13 cellular contexts compared by ENCODE assay signal in genomic region chr11:36684840-36685800, GRCh38.
DNase-seq lines count a peak whose midpoint lies in the region; ATAC-seq, FAIRE-seq and TF ChIP-seq lines count a peak whose summit lies in the region.
"Had no signal": no experiment of that assay in that cellular context is flagged by ENCODE, and none has a peak within 500 bp of the region (broad histone marks: within the 10 kb centered on the region; RNA-seq: fewer than 3 reads in every experiment).

No MANE protein-coding gene starts in this region.

- 0 out of 2 replicates have a peak, but pooled peaks cover 1% of the 10 kb centered on the region for H3K9me3 ChIP-seq in OCI-LY1 (ENCODE audit: low read length)
- no peaks in the 10 kb centered on the region for H3K9me3 ChIP-seq in kidney (ENCODE audit: control insufficient read depth in 1 of 2, low read length in 2 of 2)

- no peaks in the 10 kb centered on the region for H3F3A ChIP-seq in OCI-LY1 (ENCODE audit: insufficient read depth, low read length)

- intact Hi-C loops in activated CD4-positive, alpha-beta memory T cell treated with anti-CD3 and anti-CD28 coated beads for 36 hours (cut with micrococcal nuclease): no loop called here
- intact Hi-C loops in activated naive CD4-positive, alpha-beta T cell treated with anti-CD3 and anti-CD28 coated beads for 36 hours (cut with micrococcal nuclease): no loop called here
- intact Hi-C loops in kidney (cut with DNase I): no loop called here

- H3K27ac ChIP-seq in OCI-LY1 (ENCODE audit: low read depth, low read length, poor library complexity, severe bottlenecking) (peak overlapping the region; percentile 95), kidney (ENCODE audit: low read depth in 2 of 2, low read length in 2 of 2) (no peak overlapping the region)

- H3K36me3 Mint-ChIP-seq in activated CD4-positive, alpha-beta memory T cell treated with anti-CD3 and anti-CD28 coated beads for 36 hours: no peaks in the 10 kb centered on the region
- no peaks in the 10 kb centered on the region for H3K36me3 Mint-ChIP-seq in activated CD4-positive, alpha-beta memory T cell treated with anti-CD3 and anti-CD28 coated beads, Interleukin-2, amount 10 ng/mL, durations not matched to agents 7 days and 5 days (ENCODE audit: low read depth)
- no peaks in the 10 kb centered on the region for H3K36me3 Mint-ChIP-seq in activated naive CD4-positive, alpha-beta T cell treated with anti-CD3 and anti-CD28 coated beads for 36 hours (ENCODE audit: low read depth)
- no peaks in the 10 kb centered on the region for H3K36me3 Mint-ChIP-seq in stimulated activated memory B cell treated with anti-CD40 and anti-IgM and Interleukin-4, amounts not matched to agents 10 μg/mL and 1 μg/mL and 100 μg/mL, for 72 hours

- peak overlapping the region; percentile 21; the same call in 1 of the 2 replicates for H3K4me2 ChIP-seq in OCI-LY1 (ENCODE audit: low read length)

- no peaks in the 10 kb centered on the region for H4K20me1 ChIP-seq in OCI-LY1 (ENCODE audit: insufficient read depth, low read length)

- H3K27me3 Mint-ChIP-seq in activated CD4-positive, alpha-beta memory T cell treated with anti-CD3 and anti-CD28 coated beads for 36 hours: peaks cover 53% of the 10 kb centered on the region
- peaks cover 42% of the 10 kb centered on the region for H3K27me3 Mint-ChIP-seq in activated CD4-positive, alpha-beta memory T cell treated with anti-CD3 and anti-CD28 coated beads, Interleukin-2, amount 10 ng/mL, durations not matched to agents 7 days and 5 days
- H3K27me3 Mint-ChIP-seq in activated naive CD4-positive, alpha-beta T cell treated with anti-CD3 and anti-CD28 coated beads for 36 hours (ENCODE audit: low read depth): peaks cover 49% of the 10 kb centered on the region
- no peaks in the 10 kb centered on the region for H3K27me3 Mint-ChIP-seq in stimulated activated memory B cell treated with anti-CD40 and anti-IgM and Interleukin-4, amounts not matched to agents 10 μg/mL and 1 μg/mL and 100 μg/mL, for 72 hours

- H3K36me3 ChIP-seq in OCI-LY1 (ENCODE audit: insufficient read depth, low read length) (no peaks in the 10 kb centered on the region), kidney (ENCODE audit: control insufficient read depth in 1 of 2, insufficient read depth in 2 of 2, low read length in 2 of 2) (no peaks in the 10 kb centered on the region)

- H3K27ac Mint-ChIP-seq in activated CD4-positive, alpha-beta memory T cell treated with anti-CD3 and anti-CD28 coated beads for 36 hours: no peak overlapping the region
- no peak overlapping the region for H3K27ac Mint-ChIP-seq in activated CD4-positive, alpha-beta memory T cell treated with anti-CD3 and anti-CD28 coated beads, Interleukin-2, amount 10 ng/mL, durations not matched to agents 7 days and 5 days
- no peak overlapping the region for H3K27ac Mint-ChIP-seq in activated naive CD4-positive, alpha-beta T cell treated with anti-CD3 and anti-CD28 coated beads for 36 hours
- H3K27ac Mint-ChIP-seq in stimulated activated memory B cell treated with anti-CD40 and anti-IgM and Interleukin-4, amounts not matched to agents 10 μg/mL and 1 μg/mL and 100 μg/mL, for 72 hours: no peak overlapping the region

- FAIRE-seq in kidney (lab: Jason Lieb, UNC): no peak
- FAIRE-seq: A204.1, colon had no signal

- H3K4me1 ChIP-seq in OCI-LY1 (ENCODE audit: insufficient read depth, low read length, severe bottlenecking) (peaks cover 75% of the 10 kb centered on the region), kidney (ENCODE audit: control insufficient read depth in 1 of 2, insufficient read depth in 1 of 2, low read depth in 1 of 2, low read length in 2 of 2) (no peaks in the 10 kb centered on the region)

- H3K4me3 ChIP-seq in OCI-LY1 (ENCODE audit: low read depth, low read length, poor library complexity, severe bottlenecking) (peak overlapping the region; percentile 8), kidney (ENCODE audit: low read length in 2 of 2) (no peak overlapping the region)

- TF ChIP-seq CTCF in OCI-LY1 (IDR thresholded peaks at IDR 0.05; ENCODE audit: low read length): no peak
- TF ChIP-seq CTCF in kidney (IDR thresholded peaks at IDR 0.05; ENCODE audit: borderline replicate concordance, extremely low read depth, insufficient read depth): no peak

- H3K27me3 ChIP-seq in OCI-LY1 (ENCODE audit: insufficient read depth, low read length): no peaks in the 10 kb centered on the region

- peak overlapping the region; percentile 3; the same call in 1 of the 2 replicates for H3K9ac ChIP-seq in OCI-LY1 (ENCODE audit: low read length)
- no peak overlapping the region for H3K9ac ChIP-seq in kidney (ENCODE audit: low read length in 2 of 2)

- no peaks in the 10 kb centered on the region for H3K9me3 Mint-ChIP-seq in activated CD4-positive, alpha-beta memory T cell treated with anti-CD3 and anti-CD28 coated beads for 36 hours
- H3K9me3 Mint-ChIP-seq in activated CD4-positive, alpha-beta memory T cell treated with anti-CD3 and anti-CD28 coated beads, Interleukin-2, amount 10 ng/mL, durations not matched to agents 7 days and 5 days: no peaks in the 10 kb centered on the region
- H3K9me3 Mint-ChIP-seq in activated naive CD4-positive, alpha-beta T cell treated with anti-CD3 and anti-CD28 coated beads for 36 hours: peaks cover 3% of the 10 kb centered on the region
- peaks cover 4% of the 10 kb centered on the region for H3K9me3 Mint-ChIP-seq in stimulated activated memory B cell treated with anti-CD40 and anti-IgM and Interleukin-4, amounts not matched to agents 10 μg/mL and 1 μg/mL and 100 μg/mL, for 72 hours

- H2AFZ ChIP-seq in OCI-LY1 (ENCODE audit: low read length): no peak overlapping the region

- CTCF ChIA-PET in activated CD4-positive, alpha-beta memory T cell treated with anti-CD3 and anti-CD28 coated beads for 36 hours (lab: Charles Lee): interaction anchor here (0.7 to 1.8 kb wide), 6 partner anchors 14 to 121 kb away, joined by 3 to 16 read pairs (median 4); no protein-coding TSS in a partner anchor
- CTCF ChIA-PET in activated CD4-positive, alpha-beta memory T cell treated with anti-CD3 and anti-CD28 coated beads, Interleukin-2, amount 10 ng/mL, durations not matched to agents 7 days and 5 days (lab: Charles Lee): interaction anchor here (0.6 kb wide), 1 partner anchor 62 kb away, joined by 3 read pairs; no protein-coding TSS in a partner anchor
- CTCF ChIA-PET in activated naive CD4-positive, alpha-beta T cell treated with anti-CD3 and anti-CD28 coated beads for 36 hours (lab: Charles Lee): interaction anchor here (0.8 kb wide), 1 partner anchor 122 kb away, joined by 3 read pairs; no protein-coding TSS in a partner anchor

- peaks cover 11% of the 10 kb centered on the region for H3K4me1 Mint-ChIP-seq in activated CD4-positive, alpha-beta memory T cell treated with anti-CD3 and anti-CD28 coated beads for 36 hours (ENCODE audit: low read depth)
- no peaks in the 10 kb centered on the region for H3K4me1 Mint-ChIP-seq in activated CD4-positive, alpha-beta memory T cell treated with anti-CD3 and anti-CD28 coated beads, Interleukin-2, amount 10 ng/mL, durations not matched to agents 7 days and 5 days
- peaks cover 6% of the 10 kb centered on the region for H3K4me1 Mint-ChIP-seq in activated naive CD4-positive, alpha-beta T cell treated with anti-CD3 and anti-CD28 coated beads for 36 hours (ENCODE audit: low read depth)
- H3K4me1 Mint-ChIP-seq in stimulated activated memory B cell treated with anti-CD40 and anti-IgM and Interleukin-4, amounts not matched to agents 10 μg/mL and 1 μg/mL and 100 μg/mL, for 72 hours: no peaks in the 10 kb centered on the region

- no peaks in the 10 kb centered on the region for H3K9me2 ChIP-seq in OCI-LY1 (ENCODE audit: low read depth, low read length)

- H3K79me2 ChIP-seq in OCI-LY1 (ENCODE audit: insufficient read depth, low read length): no peaks in the 10 kb centered on the region

- peak; percentile 42 for DNase-seq in activated CD4-positive, alpha-beta memory T cell treated with anti-CD3 and anti-CD28 coated beads for 36 hours
- DNase-seq in activated CD4-positive, alpha-beta memory T cell treated with anti-CD3 and anti-CD28 coated beads, Interleukin-2, amount 10 ng/mL, durations not matched to agents 7 days and 5 days: no peak
- peak; percentile 9 for DNase-seq in activated naive CD4-positive, alpha-beta T cell treated with anti-CD3 and anti-CD28 coated beads for 36 hours
- DNase-seq in kidney (no peak), hippocampal formation (lab: John Stamatoyannopoulos, UW) (no peak)
- DNase-seq: foreskin melanocyte, NCI-H2171 had no signal

- ATAC-seq in stimulated activated memory B cell treated with anti-CD40 and anti-IgM and Interleukin-4, amounts not matched to agents 10 μg/mL and 1 μg/mL and 100 μg/mL, for 72 hours: peak; percentile 35
- no peak for ATAC-seq in HG03097 (IDR thresholded peaks at IDR 0.05; ENCODE audit: low FRiP score, unreplicated experiment)
- ATAC-seq: Right ventricle myocardium inferior had no signal

- POLR2A ChIA-PET in activated CD4-positive, alpha-beta memory T cell treated with anti-CD3 and anti-CD28 coated beads for 36 hours (lab: Charles Lee): no interaction called here
- POLR2A ChIA-PET in activated CD4-positive, alpha-beta memory T cell treated with anti-CD3 and anti-CD28 coated beads, Interleukin-2, amount 10 ng/mL, durations not matched to agents 7 days and 5 days (lab: Charles Lee): no interaction called here

- no peak overlapping the region for H3K4me3 Mint-ChIP-seq in activated CD4-positive, alpha-beta memory T cell treated with anti-CD3 and anti-CD28 coated beads for 36 hours
- H3K4me3 Mint-ChIP-seq in activated CD4-positive, alpha-beta memory T cell treated with anti-CD3 and anti-CD28 coated beads, Interleukin-2, amount 10 ng/mL, durations not matched to agents 7 days and 5 days: no peak overlapping the region
- no peak overlapping the region for H3K4me3 Mint-ChIP-seq in activated naive CD4-positive, alpha-beta T cell treated with anti-CD3 and anti-CD28 coated beads for 36 hours
- no peak overlapping the region for H3K4me3 Mint-ChIP-seq in stimulated activated memory B cell treated with anti-CD40 and anti-IgM and Interleukin-4, amounts not matched to agents 10 μg/mL and 1 μg/mL and 100 μg/mL, for 72 hours

Comparison
In these comparisons a context has a peak if more than half of its experiments do, and no peak if none do; other contexts are left out.
1. DNase-seq: peak in activated CD4-positive, alpha-beta memory T cell treated with anti-CD3 and anti-CD28 coated beads for 36 hours (single experiment) and activated naive CD4-positive, alpha-beta T cell treated with anti-CD3 and anti-CD28 coated beads for 36 hours (single experiment); none in activated CD4-positive, alpha-beta memory T cell treated with anti-CD3 and anti-CD28 coated beads, Interleukin-2, amount 10 ng/mL, durations not matched to agents 7 days and 5 days (single experiment), kidney (single experiment) and hippocampal formation (0 of 2).